8 cellular contexts compared by ENCODE assay signal in genomic region chr14:91229743-91230200, GRCh38. TPM values are rescaled to one million over a fixed set of nuclear protein-coding genes. Genes with fewer than 3 reads are reported as not detected.
DNase-seq lines count a peak whose midpoint lies in the region; ATAC-seq and TF ChIP-seq lines count a peak whose summit lies in the region.

No MANE protein-coding gene starts in this region.

- peak; percentile 68 for ATAC-seq in GM19043 (IDR thresholded peaks at IDR 0.05; ENCODE audit: low read depth, unreplicated experiment)
- ATAC-seq in HG03108 (IDR thresholded peaks at IDR 0.05; ENCODE audit: unreplicated experiment) = peak; percentile 69
- ATAC-seq in gastroesophageal sphincter = no peak

- H3K27me3 ChIP-seq in colonic mucosa = no peaks in the 10 kb centered on the region
- H3K27me3 ChIP-seq in gastroesophageal sphincter = no peaks in the 10 kb centered on the region

- intact Hi-C loops in colonic mucosa (cut with DNase I) = no loop called here

- DNase-seq in AG08395 (ENCODE audit: low spot score) (peak; percentile 62), T-helper 1 cell (peak in 4 of 5 donors; percentile 43 to 95 (median 54)), colonic mucosa (no peak), HuH-7.5 (ENCODE audit: low spot score) (no peak), COR-L47 (lab: John Stamatoyannopoulos, UW) (no peak)

- no peak for TF ChIP-seq POLR2A in gastroesophageal sphincter (IDR thresholded peaks at IDR 0.05)

- no peak overlapping the region for H3K9ac ChIP-seq in colonic mucosa (ENCODE audit: low read depth in 2 of 2, low read length in 2 of 2)

- peak overlapping the region; percentile 61 for H3K27ac ChIP-seq in colonic mucosa
- H3K27ac ChIP-seq in gastroesophageal sphincter = no peak overlapping the region

- TF ChIP-seq EP300 in gastroesophageal sphincter (IDR thresholded peaks at IDR 0.05) = no peak

- H3K36me3 ChIP-seq in colonic mucosa (no peaks in the 10 kb centered on the region), gastroesophageal sphincter (peaks cover 0 to 74% of the 10 kb centered on the region in 2 donors)

- H3K4me1 ChIP-seq in colonic mucosa (no peaks in the 10 kb centered on the region), gastroesophageal sphincter (no peaks in the 10 kb centered on the region)

- no peaks in the 10 kb centered on the region for H3K9me3 ChIP-seq in colonic mucosa
- peaks cover 0 to 15% (median 0%) of the 10 kb centered on the region in 3 donors for H3K9me3 ChIP-seq in gastroesophageal sphincter

- WGBS in gastroesophageal sphincter (ENCODE audit: low coverage in 1 of 2), 2 donors = 80% methylated on average over 2 of the region's 6 CpGs; no CpG with 5 or more reads in 1 of the 2 donors

- H3K4me3 ChIP-seq in colonic mucosa (no peak overlapping the region), gastroesophageal sphincter (no peak overlapping the region)

- no peak for TF ChIP-seq CTCF in colonic mucosa (IDR thresholded peaks at IDR 0.05)
- TF ChIP-seq CTCF in gastroesophageal sphincter (IDR thresholded peaks at IDR 0.05) = no peak

RNA-seq across cellular contexts. Expression of gene GPR68, which starts 14.7 kb away (rescaled TPM):
- total RNA-seq in colonic mucosa = under 1 TPM; 0.37 to 0.66 TPM
- total RNA-seq in gastroesophageal sphincter = 10 to 100 TPM in 1 of 4 donors, 1 to 10 TPM in 3; 1.8 to 10.3 (median 3.0) TPM

Comparison
In these comparisons a context has a peak if more than half of its experiments do, and no peak if none do; other contexts are left out.
1. DNase-seq: peak in AG08395 (single experiment) and T-helper 1 cell (4 of 5); none in colonic mucosa (single experiment), HuH-7.5 (single experiment) and COR-L47 (single experiment).